17 cellular contexts compared by ENCODE assay signal in the genomic region with DNA sequence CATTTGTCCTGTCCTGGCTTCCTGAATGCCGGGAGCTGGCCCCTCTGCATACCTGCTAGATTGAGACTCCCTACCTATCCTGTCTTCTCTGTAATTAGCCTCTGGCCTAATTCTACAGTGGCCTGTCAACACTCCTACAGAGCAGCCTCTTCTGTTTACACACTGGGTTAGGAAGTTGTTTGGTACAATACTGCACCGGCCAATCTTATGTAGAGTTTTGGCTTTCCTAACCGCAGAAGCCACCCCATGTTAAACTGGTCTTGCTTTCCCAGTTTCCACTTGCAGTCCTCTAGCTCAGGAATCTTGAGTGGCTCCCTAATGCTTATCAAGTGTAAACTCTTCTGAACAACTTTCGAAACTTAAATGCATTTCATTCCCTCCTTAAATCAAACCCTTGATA. TPM values are rescaled to one million over a fixed set of nuclear protein-coding genes. Genes with fewer than 3 reads are reported as not detected.
DNase-seq lines count a peak whose midpoint lies in the region; ATAC-seq and TF ChIP-seq lines count a peak whose summit lies in the region.
"Had no signal": no experiment of that assay in that cellular context is flagged by ENCODE, and none has a peak within 500 bp of the region (broad histone marks: within the 10 kb centered on the region; RNA-seq: fewer than 3 reads in every experiment).

No MANE protein-coding gene starts in this region.

- intact Hi-C loops in MCF 10A (cut with micrococcal nuclease): no loop called here
- intact Hi-C loops in breast epithelium (cut with DNase I; ENCODE audit: low total_unique reads): no loop called here
- intact Hi-C loops in thyroid gland (cut with DNase I): no loop called here

- WGBS in thyroid gland, 2 donors: 36 to 42% methylated on average over 4 of the region's 4 CpGs

- H3K36me3 ChIP-seq in breast epithelium: no peaks in the 10 kb centered on the region
- no peaks in the 10 kb centered on the region for H3K36me3 ChIP-seq in thyroid gland
- H3K36me3 ChIP-seq: HAP-1 had no signal

- H3K27ac ChIP-seq in breast epithelium: no peak overlapping the region
- peak overlapping the region; percentile 43 to 75 (median 67) for H3K27ac ChIP-seq in thyroid gland
- H3K27ac ChIP-seq: BLaER1, HL-60 had no signal

- no TSS peak for BruUV-seq in MCF 10A (replicated peaks; lab: Mats Ljungman, UMichigan)

- H3K9me3 ChIP-seq in breast epithelium (no peaks in the 10 kb centered on the region), thyroid gland (no peaks in the 10 kb centered on the region)
- H3K9me3 ChIP-seq: BLaER1, HAP-1 had no signal

- ATAC-seq in WTC11: peak; percentile 80
- no peak for ATAC-seq in HG02588 (IDR thresholded peaks at IDR 0.05; ENCODE audit: unreplicated experiment)

- TF ChIP-seq CTCF in MCF 10A (IDR thresholded peaks at IDR 0.05; ENCODE audit: unreplicated experiment) (no peak), breast epithelium (IDR thresholded peaks at IDR 0.05) (no peak), WTC11 (IDR thresholded peaks at IDR 0.05) (no peak), thyroid gland (IDR thresholded peaks at IDR 0.05) (no peak)

- H3K4me1 ChIP-seq in breast epithelium (no peaks in the 10 kb centered on the region), thyroid gland (peaks cover 6 to 8% of the 10 kb centered on the region in 2 donors)
- H3K4me1 ChIP-seq: BLaER1 had no signal

- no peaks in the 10 kb centered on the region for H3K27me3 Mint-ChIP-seq in MCF 10A (ENCODE audit: insufficient read depth, unreplicated experiment)
- no peaks in the 10 kb centered on the region for H3K27me3 Mint-ChIP-seq in WTC11 (ENCODE audit: low read depth)

- TF ChIP-seq POLR2A in breast epithelium (IDR thresholded peaks at IDR 0.05): no peak
- no peak for TF ChIP-seq POLR2A in thyroid gland (IDR thresholded peaks at IDR 0.05)

- H3K4me3 ChIP-seq in breast epithelium (no peak overlapping the region), thyroid gland (replicated peaks in 1 of 3) (no peak overlapping the region)
- H3K4me3 ChIP-seq: BLaER1, HAP-1 had no signal

- CTCF ChIA-PET in MCF 10A (lab: Yijun Ruan, JAX) (no interaction called here), WTC11 (lab: Charles Lee) (no interaction called here)

- peaks cover 70% of the 10 kb centered on the region for H3K36me3 Mint-ChIP-seq in MCF 10A (ENCODE audit: insufficient read depth, unreplicated experiment)
- H3K36me3 Mint-ChIP-seq in WTC11: peaks cover 3% of the 10 kb centered on the region; the same call in 1 of the 2 replicates

- POLR2A ChIA-PET in MCF 10A (lab: Yijun Ruan, JAX): interaction anchor here (0.6 kb wide), 1 partner anchor 67 kb away, joined by 4 read pairs; no protein-coding TSS in a partner anchor
- POLR2A ChIA-PET in WTC11 (lab: Charles Lee): no interaction called here

- H3K27ac Mint-ChIP-seq in MCF 10A (ENCODE audit: low read depth, unreplicated experiment) (peak overlapping the region; percentile 76), WTC11 (peak overlapping the region; percentile 52)

- H3K9me3 Mint-ChIP-seq in MCF 10A (ENCODE audit: unreplicated experiment): no peaks in the 10 kb centered on the region
- no peaks in the 10 kb centered on the region for H3K9me3 Mint-ChIP-seq in WTC11

- H3K4me3 Mint-ChIP-seq in MCF 10A (ENCODE audit: unreplicated experiment) (no peak overlapping the region), WTC11 (no peak overlapping the region)

- no peaks in the 10 kb centered on the region for H3K27me3 ChIP-seq in breast epithelium
- H3K27me3 ChIP-seq in thyroid gland: no peaks in the 10 kb centered on the region
- H3K27me3 ChIP-seq: BLaER1 had no signal

- no peaks in the 10 kb centered on the region for H3K4me1 Mint-ChIP-seq in MCF 10A (ENCODE audit: insufficient read depth, unreplicated experiment)
- H3K4me1 Mint-ChIP-seq in WTC11: peaks cover 14% of the 10 kb centered on the region

- DNase-seq in MCF 10A (ENCODE audit: unreplicated experiment) (no peak), breast epithelium (ENCODE audit: low spot score in 2 of 2) (no peak), WTC11 (ENCODE audit: low spot score) (no peak), islet precursor cell (peak; percentile 77), thyroid gland (peak; percentile 21 to 25), medulla oblongata (ENCODE audit: extremely low spot score) (no peak), DMS53 treated with DMSO at 0.1 percent for 48 hours (lab: John Stamatoyannopoulos, UW; ENCODE audit: unreplicated experiment) (no peak)
- DNase-seq: COR-L47; NCI-H187; NCI-H345; NCI-H526; NK-92 treated with Interleukin-12 subunit alpha and Interleukin-12 subunit beta, amount 100 ng/mL, for 24 hours; SIG-M5 had no signal

TF ChIP-seq in WTC11, 78 proteins besides CTCF, POLR2A, EP300 and RAD21 (continues in another document):
- TF ChIP-seq TCF7 (CRISPR knock-in tag; IDR thresholded peaks at IDR 0.05; ENCODE audit: low read depth) (no peak), TEAD1 (CRISPR knock-in tag; IDR thresholded peaks at IDR 0.05) (no peak), RELA (CRISPR knock-in tag; IDR thresholded peaks at IDR 0.05; ENCODE audit: borderline replicate concordance) (no peak)
- TF ChIP-seq, protein P1, sequence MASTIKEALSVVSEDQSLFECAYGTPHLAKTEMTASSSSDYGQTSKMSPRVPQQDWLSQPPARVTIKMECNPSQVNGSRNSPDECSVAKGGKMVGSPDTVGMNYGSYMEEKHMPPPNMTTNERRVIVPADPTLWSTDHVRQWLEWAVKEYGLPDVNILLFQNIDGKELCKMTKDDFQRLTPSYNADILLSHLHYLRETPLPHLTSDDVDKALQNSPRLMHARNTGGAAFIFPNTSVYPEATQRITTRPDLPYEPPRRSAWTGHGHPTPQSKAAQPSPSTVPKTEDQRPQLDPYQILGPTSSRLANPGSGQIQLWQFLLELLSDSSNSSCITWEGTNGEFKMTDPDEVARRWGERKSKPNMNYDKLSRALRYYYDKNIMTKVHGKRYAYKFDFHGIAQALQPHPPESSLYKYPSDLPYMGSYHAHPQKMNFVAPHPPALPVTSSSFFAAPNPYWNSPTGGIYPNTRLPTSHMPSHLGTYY (CRISPR knock-in tag; IDR thresholded peaks at IDR 0.05): no peak
- TF ChIP-seq, protein P2, sequence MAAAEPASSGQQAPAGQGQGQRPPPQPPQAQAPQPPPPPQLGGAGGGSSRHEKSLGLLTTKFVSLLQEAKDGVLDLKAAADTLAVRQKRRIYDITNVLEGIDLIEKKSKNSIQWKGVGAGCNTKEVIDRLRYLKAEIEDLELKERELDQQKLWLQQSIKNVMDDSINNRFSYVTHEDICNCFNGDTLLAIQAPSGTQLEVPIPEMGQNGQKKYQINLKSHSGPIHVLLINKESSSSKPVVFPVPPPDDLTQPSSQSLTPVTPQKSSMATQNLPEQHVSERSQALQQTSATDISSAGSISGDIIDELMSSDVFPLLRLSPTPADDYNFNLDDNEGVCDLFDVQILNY (CRISPR knock-in tag; IDR thresholded peaks at IDR 0.05): no peak
- TF ChIP-seq, protein P3, sequence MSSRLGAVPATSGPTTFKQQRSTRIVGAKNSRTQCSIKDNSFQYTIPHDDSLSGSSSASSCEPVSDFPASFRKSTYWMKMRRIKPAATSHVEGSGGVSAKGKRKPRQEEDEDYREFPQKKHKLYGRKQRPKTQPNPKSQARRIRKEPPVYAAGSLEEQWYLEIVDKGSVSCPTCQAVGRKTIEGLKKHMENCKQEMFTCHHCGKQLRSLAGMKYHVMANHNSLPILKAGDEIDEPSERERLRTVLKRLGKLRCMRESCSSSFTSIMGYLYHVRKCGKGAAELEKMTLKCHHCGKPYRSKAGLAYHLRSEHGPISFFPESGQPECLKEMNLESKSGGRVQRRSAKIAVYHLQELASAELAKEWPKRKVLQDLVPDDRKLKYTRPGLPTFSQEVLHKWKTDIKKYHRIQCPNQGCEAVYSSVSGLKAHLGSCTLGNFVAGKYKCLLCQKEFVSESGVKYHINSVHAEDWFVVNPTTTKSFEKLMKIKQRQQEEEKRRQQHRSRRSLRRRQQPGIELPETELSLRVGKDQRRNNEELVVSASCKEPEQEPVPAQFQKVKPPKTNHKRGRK (CRISPR knock-in tag; IDR thresholded peaks at IDR 0.05; ENCODE audit: borderline replicate concordance): no peak
- TF ChIP-seq, protein P4, sequence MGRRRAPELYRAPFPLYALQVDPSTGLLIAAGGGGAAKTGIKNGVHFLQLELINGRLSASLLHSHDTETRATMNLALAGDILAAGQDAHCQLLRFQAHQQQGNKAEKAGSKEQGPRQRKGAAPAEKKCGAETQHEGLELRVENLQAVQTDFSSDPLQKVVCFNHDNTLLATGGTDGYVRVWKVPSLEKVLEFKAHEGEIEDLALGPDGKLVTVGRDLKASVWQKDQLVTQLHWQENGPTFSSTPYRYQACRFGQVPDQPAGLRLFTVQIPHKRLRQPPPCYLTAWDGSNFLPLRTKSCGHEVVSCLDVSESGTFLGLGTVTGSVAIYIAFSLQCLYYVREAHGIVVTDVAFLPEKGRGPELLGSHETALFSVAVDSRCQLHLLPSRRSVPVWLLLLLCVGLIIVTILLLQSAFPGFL (CRISPR knock-in tag; IDR thresholded peaks at IDR 0.05; ENCODE audit: borderline replicate concordance): no peak
- TF ChIP-seq, protein P5, sequence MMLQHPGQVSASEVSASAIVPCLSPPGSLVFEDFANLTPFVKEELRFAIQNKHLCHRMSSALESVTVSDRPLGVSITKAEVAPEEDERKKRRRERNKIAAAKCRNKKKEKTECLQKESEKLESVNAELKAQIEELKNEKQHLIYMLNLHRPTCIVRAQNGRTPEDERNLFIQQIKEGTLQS (CRISPR knock-in tag; conservative IDR thresholded peaks at IDR 0.05): no peak
- TF ChIP-seq, protein P6, sequence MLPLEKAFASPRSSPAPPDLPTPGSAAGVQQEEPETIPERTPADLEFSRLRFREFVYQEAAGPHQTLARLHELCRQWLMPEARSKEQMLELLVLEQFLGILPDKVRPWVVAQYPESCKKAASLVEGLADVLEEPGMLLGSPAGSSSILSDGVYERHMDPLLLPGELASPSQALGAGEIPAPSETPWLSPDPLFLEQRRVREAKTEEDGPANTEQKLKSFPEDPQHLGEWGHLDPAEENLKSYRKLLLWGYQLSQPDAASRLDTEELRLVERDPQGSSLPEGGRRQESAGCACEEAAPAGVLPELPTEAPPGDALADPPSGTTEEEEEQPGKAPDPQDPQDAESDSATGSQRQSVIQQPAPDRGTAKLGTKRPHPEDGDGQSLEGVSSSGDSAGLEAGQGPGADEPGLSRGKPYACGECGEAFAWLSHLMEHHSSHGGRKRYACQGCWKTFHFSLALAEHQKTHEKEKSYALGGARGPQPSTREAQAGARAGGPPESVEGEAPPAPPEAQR (CRISPR knock-in tag; IDR thresholded peaks at IDR 0.05): no peak

RNA-seq across cellular contexts. Expression of a gene that starts 42.8 kb away (rescaled TPM):
- total RNA-seq in MCF 10A (2022) (63.5 and 76.8 TPM in 2 replicates), breast epithelium (10 to 100 TPM; 19.2 to 26.1 (median 25.9) TPM), WTC11 (2021) (64.8 to 66.3 TPM (median 65.5 TPM) in 3 replicates), thyroid gland (10 to 100 TPM; 13.8 to 32.8 (median 23.6) TPM)

Comparison
In these comparisons a context has a peak if more than half of its experiments do, and no peak if none do; other contexts are left out.
1. DNase-seq: peak in islet precursor cell (single experiment) and thyroid gland (2 of 2); none in MCF 10A (single experiment), breast epithelium (0 of 2), WTC11 (single experiment), medulla oblongata (single experiment) and DMS53 treated with DMSO at 0.1 percent for 48 hours (single experiment).
2. H3K27ac ChIP-seq: peak in thyroid gland (3 of 3); none in breast epithelium (0 of 2).